ENCODE assay signal across 8 cellular contexts in the genomic region with DNA sequence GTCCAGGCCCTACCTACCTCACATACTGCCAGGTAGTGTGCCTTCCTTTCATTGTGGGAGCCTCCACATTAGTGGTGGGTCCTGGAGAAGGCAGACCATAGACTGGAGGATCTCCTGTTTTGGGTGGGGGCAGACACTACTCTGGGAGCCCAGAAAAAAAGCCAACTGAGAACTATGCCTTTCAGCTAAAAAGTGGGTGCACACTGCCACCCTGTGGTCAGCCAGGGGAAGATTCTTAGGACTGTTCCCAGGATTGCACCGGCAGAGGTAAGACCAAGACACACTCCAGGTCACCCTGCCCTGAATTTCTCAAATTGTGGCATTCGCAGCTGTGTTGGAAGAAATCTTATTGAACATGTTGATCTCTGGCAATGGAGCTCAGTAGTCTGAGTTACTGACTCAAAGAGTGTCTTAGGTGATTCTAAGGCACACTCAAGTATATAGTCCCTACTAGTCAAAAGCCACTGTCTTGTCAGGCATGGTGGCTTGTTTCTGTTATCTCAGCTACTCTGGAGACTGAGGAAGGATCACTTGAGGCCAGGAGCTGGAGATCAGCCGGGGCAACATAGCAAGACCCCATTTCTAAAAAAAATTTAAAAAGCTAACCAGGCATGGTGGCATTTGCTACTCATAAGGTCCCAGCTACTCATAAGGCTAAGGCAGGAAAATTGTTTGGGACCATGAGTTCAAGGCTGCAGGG. TPM values are rescaled to one million over a fixed set of nuclear protein-coding genes. Genes with fewer than 3 reads are reported as not detected.
DNase-seq lines count a peak whose midpoint lies in the region; ATAC-seq, FAIRE-seq and TF ChIP-seq lines count a peak whose summit lies in the region.

No MANE protein-coding gene starts in this region.

- POLR2A ChIA-PET in AG04450 (lab: Yijun Ruan, JAX): interaction anchor here (2.2 kb wide), 1 partner anchor 14 kb away, joined by 15 read pairs; the partner anchor contains the start of gene DCTN3

- TF ChIP-seq CTCF in AG04450 (IDR thresholded peaks at IDR 0.05; ENCODE audit: low read depth, low read length) (peak; percentile 86), ascending aorta (IDR thresholded peaks at IDR 0.05) (peak; percentile 69 to 86 (median 78))

- CTCF ChIA-PET in AG04450 (lab: Charles Lee): interaction anchor here (0.5 to 4.0 kb wide), 26 partner anchors 9 to 524 kb away, joined by 3 to 111 read pairs (median 4); partner anchors contain the start of genes DCTN3, GALT, IL11RA and MYORG

- no peaks in the 10 kb centered on the region for H3K36me3 ChIP-seq in ascending aorta
- H3K36me3 ChIP-seq in small intestine (ENCODE audit: control insufficient read depth in 2 of 2, insufficient read depth in 2 of 2, low read length in 2 of 2): no peaks in the 10 kb centered on the region

- no peak overlapping the region for H3K4me3 ChIP-seq in AG04450 (ENCODE audit: low read depth, low read length)
- no peak overlapping the region for H3K4me3 ChIP-seq in ascending aorta
- no peak overlapping the region for H3K4me3 ChIP-seq in small intestine (ENCODE audit: low read depth in 1 of 2, low read length in 2 of 2)

- H3K27me3 ChIP-seq in AG04450 (ENCODE audit: control insufficient read depth, insufficient read depth, low read length) (peaks cover 22% of the 10 kb centered on the region), ascending aorta (no peaks in the 10 kb centered on the region), small intestine (ENCODE audit: control insufficient read depth in 2 of 2, insufficient read depth in 2 of 2, low read length in 2 of 2) (peaks cover 0 to 4% of the 10 kb centered on the region in 2 donors)

- FAIRE-seq in GM18507 (lab: Jason Lieb, UNC) (peak; percentile 88), small intestine (lab: Jason Lieb, UNC) (no peak)

- H3K4me1 ChIP-seq in ascending aorta (peaks cover 2 to 16% of the 10 kb centered on the region in 2 donors), small intestine (ENCODE audit: control insufficient read depth in 2 of 2, insufficient read depth in 1 of 2, low read depth in 1 of 2, low read length in 1 of 2) (peaks cover 0 to 5% of the 10 kb centered on the region in 2 donors)

- no peak for DNase-seq in AG04450 (ENCODE audit: low read depth, low spot score)
- no peak for DNase-seq in GM18507 (ENCODE audit: extremely low spot score, insufficient read length, low read depth)
- peak; percentile 69 for DNase-seq in NCI-H1092 treated with DMSO at 0.1 percent for 48 hours (lab: John Stamatoyannopoulos, UW)
- peak; percentile 43 to 73 (median 63) for DNase-seq in T-helper 2 cell
- DNase-seq in ascending aorta (ENCODE audit: low spot score in 2 of 2): no peak
- peak; percentile 76 for DNase-seq in hepatic stellate cell (ENCODE audit: low spot score)
- DNase-seq in small intestine: peak; percentile 72

- H3K9me3 ChIP-seq in AG04450 (ENCODE audit: control insufficient read depth, insufficient read depth, low read length) (no peaks in the 10 kb centered on the region; the same call in 1 of the 2 replicates), ascending aorta (no peaks in the 10 kb centered on the region), small intestine (ENCODE audit: control insufficient read depth, low read depth) (no peaks in the 10 kb centered on the region)

- H3K27ac ChIP-seq in AG04450 (ENCODE audit: low read depth, low read length): no peak overlapping the region
- H3K27ac ChIP-seq in ascending aorta: no peak overlapping the region
- H3K27ac ChIP-seq in small intestine (ENCODE audit: low read depth in 1 of 2, low read length in 1 of 2): no peak overlapping the region

- 13 to 25% (median 20%) methylated on average over 3 of the region's 3 CpGs for WGBS in small intestine, 3 donors

- intact Hi-C loops in ascending aorta (cut with DNase I): loop anchor here (1.0 kb wide), 1 partner anchor 22 kb away; the partner anchor contains the start of gene RPP25L

- no peak for ATAC-seq in HG03442 (IDR thresholded peaks at IDR 0.05; ENCODE audit: unreplicated experiment)

RNA-seq across cellular contexts. Expression of gene SIGMAR1, which starts 3.6 kb away (rescaled TPM):
- 38.9 and 56.9 TPM in 2 replicates for polyA plus RNA-seq in AG04450 (2011; rRNA removed)
- 22.9 and 26.7 TPM in 2 replicates for polyA minus RNA-seq in AG04450 (2011; rRNA and poly(A)+ RNA removed)
- total RNA-seq in ascending aorta: 61.3 TPM
- polyA plus RNA-seq in small intestine: 10 to 100 TPM; 41.4 to 88.8 (median 49.7) TPM

RNA-seq across cellular contexts. Expression of gene ARID3C, which starts 5.1 kb away (rescaled TPM):
- polyA plus RNA-seq in AG04450 (2011; rRNA removed): not detected in 2 replicates
- polyA minus RNA-seq in AG04450 (2011; rRNA and poly(A)+ RNA removed): not detected in 2 replicates
- not detected for total RNA-seq in ascending aorta
- under 1 TPM in 1 of 3 donors, not detected in 2; 0.03 TPM for polyA plus RNA-seq in small intestine

RNA-seq across cellular contexts. Expression of gene GALT, which starts 12.5 kb away (rescaled TPM):
- polyA plus RNA-seq in AG04450 (2011; rRNA removed): 24.8 and 28.4 TPM in 2 replicates
- polyA minus RNA-seq in AG04450 (2011; rRNA and poly(A)+ RNA removed): 16.5 and 21.4 TPM in 2 replicates
- total RNA-seq in ascending aorta: 28.3 TPM
- polyA plus RNA-seq in small intestine: 100 to 1,000 TPM in 1 of 3 donors, 10 to 100 TPM in 2; 37.4 to 106 (median 61.6) TPM

RNA-seq across cellular contexts. Expression of gene DCTN3, which starts 13.7 kb away (rescaled TPM):
- polyA plus RNA-seq in AG04450 (2011; rRNA removed): 97.6 and 103 TPM in 2 replicates
- polyA minus RNA-seq in AG04450 (2011; rRNA and poly(A)+ RNA removed): 52.7 and 58.4 TPM in 2 replicates
- 31.7 TPM for total RNA-seq in ascending aorta
- polyA plus RNA-seq in small intestine: 10 to 100 TPM; 81.6 to 92.9 (median 90.1) TPM

RNA-seq across cellular contexts. Expression of gene IL11RA, which starts 18.0 kb away (rescaled TPM):
- 14.6 and 19.0 TPM in 2 replicates for polyA plus RNA-seq in AG04450 (2011; rRNA removed)
- 13.8 and 15.7 TPM in 2 replicates for polyA minus RNA-seq in AG04450 (2011; rRNA and poly(A)+ RNA removed)
- total RNA-seq in ascending aorta: 50.3 TPM
- 10 to 100 TPM; 10.3 to 30.6 (median 20.0) TPM for polyA plus RNA-seq in small intestine

Comparison
In these comparisons a context has a peak if more than half of its experiments do, and no peak if none do; other contexts are left out.
1. DNase-seq: peak in NCI-H1092 treated with DMSO at 0.1 percent for 48 hours (single experiment), T-helper 2 cell (5 of 5), hepatic stellate cell (single experiment) and small intestine (single experiment); none in AG04450 (single experiment), GM18507 (single experiment) and ascending aorta (0 of 2).